Comparison of ENCODE assay signal across 31 cellular contexts in genomic region chr16:86649875-86650274, GRCh38.
"Had no signal": no experiment of that assay in that cellular context is flagged by ENCODE, and none has a peak within 500 bp of the region (broad histone marks: within the 10 kb centered on the region; RNA-seq: fewer than 3 reads in every experiment).

No MANE protein-coding gene starts in this region.

- H3K4me3 ChIP-seq: esophagus squamous epithelium, heart right ventricle, lung, mucosa of descending colon, sigmoid colon, skin epidermis, spleen, thoracic aorta, tibial nerve, upper lobe of left lung had no signal

- H3K79me2 ChIP-seq: parathyroid adenoma had no signal

- H3K27ac Mint-ChIP-seq: effector memory CD8-positive, alpha-beta T cell; memory B cell; mesothelial cell of epicardium; naive B cell; natural killer cell treated with Interleukin-12 subunit alpha and Interleukin-12 subunit beta and Interleukin-15 and Interleukin-18, amount 100 ng/mL, for 72 hours; progenitor cell of endocrine pancreas; stimulated activated memory B cell treated with anti-CD40 and anti-IgM and Interleukin-4, amounts not matched to agents 10 μg/mL and 1 μg/mL and 100 μg/mL, for 72 hours had no signal

- H2AFZ ChIP-seq: parathyroid adenoma had no signal

- H3K4me1 Mint-ChIP-seq: memory B cell; naive B cell; stimulated activated memory B cell treated with anti-CD40 and anti-IgM and Interleukin-4, amounts not matched to agents 10 μg/mL and 1 μg/mL and 100 μg/mL, for 72 hours had no signal

- H3K36me3 Mint-ChIP-seq: memory B cell; mesothelial cell of epicardium; natural killer cell treated with Interleukin-12 subunit alpha and Interleukin-12 subunit beta and Interleukin-15 and Interleukin-18, amount 100 ng/mL, for 72 hours; stimulated activated memory B cell treated with anti-CD40 and anti-IgM and Interleukin-4, amounts not matched to agents 10 μg/mL and 1 μg/mL and 100 μg/mL, for 72 hours had no signal

- H3K9ac ChIP-seq: parathyroid adenoma had no signal

- H3K36me3 ChIP-seq: esophagus squamous epithelium, heart right ventricle, neutrophil, sigmoid colon, spleen, upper lobe of left lung had no signal

- FAIRE-seq: endometrium, islet of Langerhans, urothelium cell line had no signal

- H3K9me3 ChIP-seq: mucosa of descending colon, neutrophil, thoracic aorta had no signal

- H3K4me1 ChIP-seq: esophagus squamous epithelium, parathyroid adenoma, sigmoid colon, spleen, tibial nerve, upper lobe of left lung had no signal

- ATAC-seq: effector memory CD8-positive, alpha-beta T cell; left colon; mucosa of descending colon; natural killer cell treated with Interleukin-12 subunit alpha and Interleukin-12 subunit beta and Interleukin-15 and Interleukin-18, amount 100 ng/mL, for 72 hours; stimulated activated memory B cell treated with anti-CD40 and anti-IgM and Interleukin-4, amounts not matched to agents 10 μg/mL and 1 μg/mL and 100 μg/mL, for 72 hours; stimulated activated naive CD8-positive, alpha-beta T cell treated with anti-CD3 and anti-CD28 coated beads, Interleukin-15, Interleukin-2, amounts not matched to agents 100 U/mL and 50 U/mL, for 24 hours had no signal

- H3K4me3 Mint-ChIP-seq: effector memory CD8-positive, alpha-beta T cell; memory B cell; mesothelial cell of epicardium; naive B cell; natural killer cell treated with Interleukin-12 subunit alpha and Interleukin-12 subunit beta and Interleukin-15 and Interleukin-18, amount 100 ng/mL, for 72 hours; stimulated activated memory B cell treated with anti-CD40 and anti-IgM and Interleukin-4, amounts not matched to agents 10 μg/mL and 1 μg/mL and 100 μg/mL, for 72 hours had no signal

- H3K27me3 ChIP-seq: neutrophil, upper lobe of left lung had no signal

- H3K27ac ChIP-seq: esophagus squamous epithelium, neutrophil, parathyroid adenoma, sigmoid colon, skin epidermis, spleen, thoracic aorta, tibial nerve, upper lobe of left lung had no signal

- H3K27me3 Mint-ChIP-seq: memory B cell had no signal

- DNase-seq: cortex of kidney; effector memory CD8-positive, alpha-beta T cell; erythroblast; esophagus squamous epithelium; foreskin melanocyte; glutamatergic neuron; heart right ventricle; hippocampal formation; left colon; mucosa of descending colon; naive B cell; sigmoid colon; spleen; stimulated activated CD4-positive, alpha-beta T cell treated with anti-CD3 and anti-CD28 coated beads, Interleukin-4, amount 100 ng/mL, for 4 hours; stimulated activated naive CD8-positive, alpha-beta T cell treated with anti-CD3 and anti-CD28 coated beads, Interleukin-15, Interleukin-2, amounts not matched to agents 100 U/mL and 50 U/mL, for 24 hours; substantia nigra; upper lobe of left lung had no signal
